In genomic region chr14:66072190-66072905, GRCh38 we compare ENCODE assay signal across 24 cellular contexts.
"Had no signal": no experiment of that assay in that cellular context is flagged by ENCODE, and none has a peak within 500 bp of the region (broad histone marks: within the 10 kb centered on the region; RNA-seq: fewer than 3 reads in every experiment).

No MANE protein-coding gene starts in this region.

- H3K79me2 ChIP-seq: parathyroid adenoma had no signal

- FAIRE-seq: endometrium had no signal

- H3K27me3 ChIP-seq: colonic mucosa, neutrophil, right atrium auricular region, testis, tibial artery, upper lobe of left lung, vagina had no signal

- H3K27ac ChIP-seq: colonic mucosa, esophagus squamous epithelium, lower lobe of right lung, neutrophil, parathyroid adenoma, right atrium auricular region, testis, tibial artery, upper lobe of left lung, vagina had no signal

- H3K9ac ChIP-seq: parathyroid adenoma had no signal

- H3K36me3 ChIP-seq: colonic mucosa, esophagus squamous epithelium, lower lobe of right lung, neutrophil, right atrium auricular region, tibial artery, upper lobe of left lung, vagina had no signal

- H2AFZ ChIP-seq: parathyroid adenoma had no signal

- H3K9me3 ChIP-seq: colonic mucosa, esophagus squamous epithelium, lower lobe of right lung, neutrophil, right atrium auricular region, testis, tibial artery, upper lobe of left lung, vagina had no signal

- DNase-seq: colonic mucosa; dermis blood vessel endothelial cell; effector memory CD8-positive, alpha-beta T cell; erythroblast; esophagus squamous epithelium; foreskin melanocyte; hypothalamus; immature natural killer cell; islet precursor cell; kidney glomerular epithelial cell; left ventricle myocardium superior; lower lobe of right lung; natural killer cell; stimulated activated CD4-positive, alpha-beta T cell treated with anti-CD3 and anti-CD28 coated beads, Interleukin-4, amount 100 ng/mL, for 4 hours; stimulated activated naive CD8-positive, alpha-beta T cell treated with anti-CD3 and anti-CD28 coated beads, Interleukin-15, Interleukin-2, amounts not matched to agents 100 U/mL and 50 U/mL, for 24 hours; substantia nigra; testis; tibial artery; upper lobe of left lung had no signal

- H3K4me3 ChIP-seq: colonic mucosa, esophagus squamous epithelium, lower lobe of right lung, right atrium auricular region, testis, tibial artery, upper lobe of left lung, vagina had no signal
